ENCODE assay signal across 1 cellular context in the genomic region with DNA sequence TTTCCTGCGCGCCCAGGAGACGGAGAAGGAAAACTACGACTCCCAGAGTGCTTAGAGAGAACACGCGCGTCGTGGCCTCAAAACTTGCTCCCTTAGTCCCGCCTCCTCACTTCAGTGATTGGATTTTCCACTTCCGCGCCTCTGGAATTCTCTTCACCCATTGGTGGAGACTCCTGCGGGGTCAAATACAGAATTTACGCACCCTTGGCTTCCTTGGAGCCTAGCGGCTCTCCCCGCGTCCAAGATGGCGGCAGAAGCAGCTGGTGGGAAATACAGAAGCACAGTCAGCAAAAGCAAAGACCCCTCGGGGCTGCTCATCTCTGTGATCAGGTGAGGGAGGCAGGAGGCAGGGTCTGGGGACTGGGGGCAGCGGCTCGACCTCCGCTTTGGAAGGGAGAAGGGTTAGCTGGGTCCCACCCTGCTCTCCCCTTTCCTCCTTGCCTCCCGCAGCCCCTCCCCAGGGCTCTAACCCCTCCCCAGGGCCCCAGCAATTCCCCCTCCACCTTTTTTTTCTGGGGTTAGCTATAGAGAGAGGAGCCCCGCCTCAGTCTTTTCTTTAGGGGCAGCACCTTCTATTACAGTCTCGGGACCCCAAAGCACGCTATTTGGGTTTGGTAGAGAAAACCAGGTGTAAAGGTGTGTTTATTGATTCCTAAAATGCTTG.
TF ChIP-seq lines count a peak whose summit lies in the region.

TSS of gene EXOC4 (plus strand) at position 221 of the 664 bp plus-strand sequence.

TF ChIP-seq in HepG2, 621 proteins besides CTCF, POLR2A, EP300 and RAD21 (continued from another document and continues in another):
- TF ChIP-seq HINFP (CRISPR knock-in tag; IDR thresholded peaks at IDR 0.05; ENCODE audit: low read depth): no peak
- TF ChIP-seq ZNF678 (CRISPR knock-in tag; IDR thresholded peaks at IDR 0.05): no peak
- peak; percentile 76 for TF ChIP-seq GATAD1 (CRISPR knock-in tag; IDR thresholded peaks at IDR 0.05)
- no peak for TF ChIP-seq ZNF720 (CRISPR knock-in tag; IDR thresholded peaks at IDR 0.05)
- no peak for TF ChIP-seq ZHX1 (CRISPR knock-in tag; IDR thresholded peaks at IDR 0.05; ENCODE audit: low read depth)
- TF ChIP-seq PLSCR1 (CRISPR knock-in tag; IDR thresholded peaks at IDR 0.05; ENCODE audit: borderline replicate concordance): no peak
- TF ChIP-seq ZFP36 (IDR thresholded peaks at IDR 0.05; ENCODE audit: borderline replicate concordance, low read depth, low read length, partially characterized antibody): no peak
- no peak for TF ChIP-seq KAT2B (IDR thresholded peaks at IDR 0.05; ENCODE audit: borderline replicate concordance, low read depth, low read length)
- TF ChIP-seq ZMAT3 (CRISPR knock-in tag; conservative IDR thresholded peaks at IDR 0.05): no peak
- TF ChIP-seq, protein P1, sequence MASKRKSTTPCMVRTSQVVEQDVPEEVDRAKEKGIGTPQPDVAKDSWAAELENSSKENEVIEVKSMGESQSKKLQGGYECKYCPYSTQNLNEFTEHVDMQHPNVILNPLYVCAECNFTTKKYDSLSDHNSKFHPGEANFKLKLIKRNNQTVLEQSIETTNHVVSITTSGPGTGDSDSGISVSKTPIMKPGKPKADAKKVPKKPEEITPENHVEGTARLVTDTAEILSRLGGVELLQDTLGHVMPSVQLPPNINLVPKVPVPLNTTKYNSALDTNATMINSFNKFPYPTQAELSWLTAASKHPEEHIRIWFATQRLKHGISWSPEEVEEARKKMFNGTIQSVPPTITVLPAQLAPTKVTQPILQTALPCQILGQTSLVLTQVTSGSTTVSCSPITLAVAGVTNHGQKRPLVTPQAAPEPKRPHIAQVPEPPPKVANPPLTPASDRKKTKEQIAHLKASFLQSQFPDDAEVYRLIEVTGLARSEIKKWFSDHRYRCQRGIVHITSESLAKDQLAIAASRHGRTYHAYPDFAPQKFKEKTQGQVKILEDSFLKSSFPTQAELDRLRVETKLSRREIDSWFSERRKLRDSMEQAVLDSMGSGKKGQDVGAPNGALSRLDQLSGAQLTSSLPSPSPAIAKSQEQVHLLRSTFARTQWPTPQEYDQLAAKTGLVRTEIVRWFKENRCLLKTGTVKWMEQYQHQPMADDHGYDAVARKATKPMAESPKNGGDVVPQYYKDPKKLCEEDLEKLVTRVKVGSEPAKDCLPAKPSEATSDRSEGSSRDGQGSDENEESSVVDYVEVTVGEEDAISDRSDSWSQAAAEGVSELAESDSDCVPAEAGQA (IDR thresholded peaks at IDR 0.05; ENCODE audit: low read depth): peak; percentile 72; the same call in 1 of the 2 replicates
- TF ChIP-seq, protein P1 (CRISPR knock-in tag; IDR thresholded peaks at IDR 0.05; ENCODE audit: borderline replicate concordance): no peak
- peak; percentile 99 for TF ChIP-seq THAP11 (CRISPR knock-in tag; IDR thresholded peaks at IDR 0.05)
- TF ChIP-seq IRX3 (CRISPR knock-in tag; IDR thresholded peaks at IDR 0.05; ENCODE audit: borderline replicate concordance, low read depth): no peak
- TF ChIP-seq, protein P2, sequence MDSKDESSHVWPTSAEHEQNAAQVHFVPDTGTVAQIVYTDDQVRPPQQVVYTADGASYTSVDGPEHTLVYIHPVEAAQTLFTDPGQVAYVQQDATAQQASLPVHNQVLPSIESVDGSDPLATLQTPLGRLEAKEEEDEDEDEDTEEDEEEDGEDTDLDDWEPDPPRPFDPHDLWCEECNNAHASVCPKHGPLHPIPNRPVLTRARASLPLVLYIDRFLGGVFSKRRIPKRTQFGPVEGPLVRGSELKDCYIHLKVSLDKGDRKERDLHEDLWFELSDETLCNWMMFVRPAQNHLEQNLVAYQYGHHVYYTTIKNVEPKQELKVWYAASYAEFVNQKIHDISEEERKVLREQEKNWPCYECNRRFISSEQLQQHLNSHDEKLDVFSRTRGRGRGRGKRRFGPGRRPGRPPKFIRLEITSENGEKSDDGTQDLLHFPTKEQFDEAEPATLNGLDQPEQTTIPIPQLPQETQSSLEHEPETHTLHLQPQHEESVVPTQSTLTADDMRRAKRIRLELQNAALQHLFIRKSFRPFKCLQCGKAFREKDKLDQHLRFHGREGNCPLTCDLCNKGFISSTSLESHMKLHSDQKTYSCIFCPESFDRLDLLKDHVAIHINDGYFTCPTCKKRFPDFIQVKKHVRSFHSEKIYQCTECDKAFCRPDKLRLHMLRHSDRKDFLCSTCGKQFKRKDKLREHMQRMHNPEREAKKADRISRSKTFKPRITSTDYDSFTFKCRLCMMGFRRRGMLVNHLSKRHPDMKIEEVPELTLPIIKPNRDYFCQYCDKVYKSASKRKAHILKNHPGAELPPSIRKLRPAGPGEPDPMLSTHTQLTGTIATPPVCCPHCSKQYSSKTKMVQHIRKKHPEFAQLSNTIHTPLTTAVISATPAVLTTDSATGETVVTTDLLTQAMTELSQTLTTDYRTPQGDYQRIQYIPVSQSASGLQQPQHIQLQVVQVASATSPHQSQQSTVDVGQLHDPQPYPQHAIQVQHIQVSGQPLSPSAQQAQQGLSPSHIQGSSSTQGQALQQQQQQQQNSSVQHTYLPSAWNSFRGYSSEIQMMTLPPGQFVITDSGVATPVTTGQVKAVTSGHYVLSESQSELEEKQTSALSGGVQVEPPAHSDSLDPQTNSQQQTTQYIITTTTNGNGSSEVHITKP (CRISPR knock-in tag; IDR thresholded peaks at IDR 0.05; ENCODE audit: low read depth): no peak
- no peak for TF ChIP-seq ZNF251 (CRISPR knock-in tag; IDR thresholded peaks at IDR 0.05)
- TF ChIP-seq ZNF101 (CRISPR knock-in tag; IDR thresholded peaks at IDR 0.05; ENCODE audit: borderline replicate concordance, low read depth): no peak
- TF ChIP-seq, protein P3, sequence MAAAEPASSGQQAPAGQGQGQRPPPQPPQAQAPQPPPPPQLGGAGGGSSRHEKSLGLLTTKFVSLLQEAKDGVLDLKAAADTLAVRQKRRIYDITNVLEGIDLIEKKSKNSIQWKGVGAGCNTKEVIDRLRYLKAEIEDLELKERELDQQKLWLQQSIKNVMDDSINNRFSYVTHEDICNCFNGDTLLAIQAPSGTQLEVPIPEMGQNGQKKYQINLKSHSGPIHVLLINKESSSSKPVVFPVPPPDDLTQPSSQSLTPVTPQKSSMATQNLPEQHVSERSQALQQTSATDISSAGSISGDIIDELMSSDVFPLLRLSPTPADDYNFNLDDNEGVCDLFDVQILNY (CRISPR knock-in tag; conservative IDR thresholded peaks at IDR 0.05): 0 out of 2 replicates have a peak, but pooled peaks have one; percentile 30
- TF ChIP-seq YEATS2 (CRISPR knock-in tag; IDR thresholded peaks at IDR 0.05; ENCODE audit: borderline replicate concordance): peak; percentile 58; the same call in 1 of the 2 replicates
- no peak for TF ChIP-seq ZNF317 (CRISPR knock-in tag; IDR thresholded peaks at IDR 0.05)
- TF ChIP-seq ZBTB43 (CRISPR knock-in tag; conservative IDR thresholded peaks at IDR 0.05): no peak
- TF ChIP-seq ZNF138 (CRISPR knock-in tag; IDR thresholded peaks at IDR 0.05; ENCODE audit: low read depth): no peak
- TF ChIP-seq ZNF230 (CRISPR knock-in tag; IDR thresholded peaks at IDR 0.05): no peak
- TF ChIP-seq WIZ (CRISPR knock-in tag; IDR thresholded peaks at IDR 0.05): no peak
- no peak for TF ChIP-seq ZNF343 (CRISPR knock-in tag; IDR thresholded peaks at IDR 0.05)
- TF ChIP-seq, protein P4, sequence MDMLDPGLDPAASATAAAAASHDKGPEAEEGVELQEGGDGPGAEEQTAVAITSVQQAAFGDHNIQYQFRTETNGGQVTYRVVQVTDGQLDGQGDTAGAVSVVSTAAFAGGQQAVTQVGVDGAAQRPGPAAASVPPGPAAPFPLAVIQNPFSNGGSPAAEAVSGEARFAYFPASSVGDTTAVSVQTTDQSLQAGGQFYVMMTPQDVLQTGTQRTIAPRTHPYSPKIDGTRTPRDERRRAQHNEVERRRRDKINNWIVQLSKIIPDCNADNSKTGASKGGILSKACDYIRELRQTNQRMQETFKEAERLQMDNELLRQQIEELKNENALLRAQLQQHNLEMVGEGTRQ (IDR thresholded peaks at IDR 0.05; ENCODE audit: low read depth, low read length): no peak
- TF ChIP-seq, protein P4 (CRISPR knock-in tag; IDR thresholded peaks at IDR 0.05; ENCODE audit: borderline replicate concordance): no peak
- peak; percentile 78 for TF ChIP-seq SAP130 (CRISPR knock-in tag; IDR thresholded peaks at IDR 0.05; ENCODE audit: low read depth)
- no peak for TF ChIP-seq GZF1 (CRISPR knock-in tag; IDR thresholded peaks at IDR 0.05)
- no peak for TF ChIP-seq BATF2 (CRISPR knock-in tag; IDR thresholded peaks at IDR 0.05)
- TF ChIP-seq ZMAT5 (CRISPR knock-in tag; IDR thresholded peaks at IDR 0.05; ENCODE audit: borderline replicate concordance, low read depth): no peak
- no peak for TF ChIP-seq IRF9 (CRISPR knock-in tag; IDR thresholded peaks at IDR 0.05; ENCODE audit: borderline replicate concordance)
